ENCODE assay signal across 7 cellular contexts in genomic region chr3:113353678-113354077, GRCh38.
"Had no signal": no experiment of that assay in that cellular context is flagged by ENCODE, and none has a peak within 500 bp of the region (broad histone marks: within the 10 kb centered on the region; RNA-seq: fewer than 3 reads in every experiment).

No MANE protein-coding gene starts in this region.

- FAIRE-seq: HTR-8/SVneo, K562 had no signal

- H3K4me3 ChIP-seq: GM23248, K562 had no signal

- H3K4me3 Mint-ChIP-seq: H9 had no signal

- ATAC-seq: K562 had no signal

- H3K27ac ChIP-seq: GM23248 had no signal

- DNase-seq: GOT3, H9, HCEC 1CT, IMR-90 had no signal
